11 cellular contexts compared by ENCODE assay signal in the genomic region with DNA sequence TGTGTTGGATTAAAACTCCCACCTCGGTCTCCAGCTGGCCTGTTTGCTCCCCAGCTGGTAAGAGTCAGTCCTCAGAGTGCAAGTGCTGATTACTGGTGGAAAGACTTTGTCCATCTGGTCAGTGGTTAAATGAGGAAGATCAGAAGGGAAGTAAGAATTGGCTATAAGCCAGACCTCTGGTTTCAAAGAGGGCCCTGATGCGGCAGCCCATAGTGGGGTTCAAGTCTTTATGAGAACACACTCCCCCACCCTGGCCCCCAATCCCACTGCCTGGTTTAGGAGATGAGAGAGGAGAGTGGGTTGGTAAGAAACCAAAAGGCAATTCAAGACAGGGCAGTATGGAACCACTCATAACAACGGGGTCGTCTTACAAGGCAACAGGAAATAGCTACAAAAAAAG.
DNase-seq lines count a peak whose midpoint lies in the region; ATAC-seq, FAIRE-seq and TF ChIP-seq lines count a peak whose summit lies in the region.
"Had no signal": no experiment of that assay in that cellular context is flagged by ENCODE, and none has a peak within 500 bp of the region (broad histone marks: within the 10 kb centered on the region; RNA-seq: fewer than 3 reads in every experiment).

No MANE protein-coding gene starts in this region.

- no peak for TF ChIP-seq POLR2A in Peyer's patch (IDR thresholded peaks at IDR 0.05)

- POLR2A ChIA-PET in activated CD4-positive, alpha-beta T cell treated with anti-CD3 and anti-CD28 coated beads for 36 hours (lab: Charles Lee) = no interaction called here

- peaks cover 28% of the 10 kb centered on the region for H3K4me1 Mint-ChIP-seq in nephron
- H3K4me1 Mint-ChIP-seq in activated CD4-positive, alpha-beta T cell treated with anti-CD3 and anti-CD28 coated beads for 36 hours = peaks cover 14% of the 10 kb centered on the region

- no peaks in the 10 kb centered on the region for H3K9me3 ChIP-seq in Peyer's patch

- peak; percentile 60 for ATAC-seq in HG02798 (IDR thresholded peaks at IDR 0.05; ENCODE audit: poor library complexity, unreplicated experiment)
- ATAC-seq in activated CD4-positive, alpha-beta T cell treated with anti-CD3 and anti-CD28 coated beads for 36 hours = no peak
- ATAC-seq in HG02840 (IDR thresholded peaks at IDR 0.05; ENCODE audit: low FRiP score, unreplicated experiment) = no peak

- TF ChIP-seq CTCF in nephron (IDR thresholded peaks at IDR 0.05; ENCODE audit: unreplicated experiment in 3 of 3) = no peak
- TF ChIP-seq CTCF in Peyer's patch (IDR thresholded peaks at IDR 0.05) = no peak

- no peak overlapping the region for H3K4me3 Mint-ChIP-seq in nephron
- H3K4me3 Mint-ChIP-seq in activated CD4-positive, alpha-beta T cell treated with anti-CD3 and anti-CD28 coated beads for 36 hours = no peak overlapping the region

- CTCF ChIA-PET in activated CD4-positive, alpha-beta T cell treated with anti-CD3 and anti-CD28 coated beads for 36 hours (lab: Charles Lee) = interaction anchor here (0.7 to 4.2 kb wide), 5 partner anchors 12 to 635 kb away, joined by 3 to 19 read pairs (median 3); no protein-coding TSS in a partner anchor

- H3K27me3 Mint-ChIP-seq in nephron (ENCODE audit: low read depth) = peaks cover 4% of the 10 kb centered on the region
- no peaks in the 10 kb centered on the region for H3K27me3 Mint-ChIP-seq in activated CD4-positive, alpha-beta T cell treated with anti-CD3 and anti-CD28 coated beads for 36 hours

- H3K4me3 ChIP-seq in Peyer's patch = no peak overlapping the region

- H3K27me3 ChIP-seq in Peyer's patch = no peaks in the 10 kb centered on the region

- DNase-seq in GM18507 (ENCODE audit: extremely low spot score, insufficient read length, low read depth) (peak; percentile 9), SKM-1 (lab: John Stamatoyannopoulos, UW; ENCODE audit: unreplicated experiment) (peak; percentile 77), NCI-H146 (lab: John Stamatoyannopoulos, UW) (no peak), Peyer's patch (no peak)
- no peak for DNase-seq in activated CD4-positive, alpha-beta T cell treated with anti-CD3 and anti-CD28 coated beads for 36 hours
- DNase-seq: activated CD4-positive, alpha-beta T cell treated with anti-CD3 and anti-CD28 coated beads, Interleukin-2, amount 50 U/mL, for 1 hour; posterior cingulate gyrus had no signal

- FAIRE-seq in GM18507 (lab: Jason Lieb, UNC) = peak; percentile 78

- no peaks in the 10 kb centered on the region for H3K9me3 Mint-ChIP-seq in nephron
- no peaks in the 10 kb centered on the region for H3K9me3 Mint-ChIP-seq in activated CD4-positive, alpha-beta T cell treated with anti-CD3 and anti-CD28 coated beads for 36 hours (ENCODE audit: low read depth)

- no peaks in the 10 kb centered on the region for H3K36me3 ChIP-seq in Peyer's patch

- no peaks in the 10 kb centered on the region for H3K36me3 Mint-ChIP-seq in nephron (ENCODE audit: low read depth)
- H3K36me3 Mint-ChIP-seq in activated CD4-positive, alpha-beta T cell treated with anti-CD3 and anti-CD28 coated beads for 36 hours (ENCODE audit: low read depth) = no peaks in the 10 kb centered on the region

- H3K27ac Mint-ChIP-seq in nephron = peak overlapping the region; percentile 16 to 65 (median 47)
- no peak overlapping the region for H3K27ac Mint-ChIP-seq in activated CD4-positive, alpha-beta T cell treated with anti-CD3 and anti-CD28 coated beads for 36 hours

- intact Hi-C loops in activated CD4-positive, alpha-beta T cell treated with anti-CD3 and anti-CD28 coated beads for 36 hours (cut with DNase I, micrococcal nuclease) = loop anchor here in 1 of 2 experiments (5.0 kb wide), 1 partner anchor 106 kb away; no protein-coding TSS in a partner anchor

- H3K27ac ChIP-seq in Peyer's patch = peak overlapping the region in 1 of 4 donors; percentile 14
- H3K27ac ChIP-seq: epithelial cell of prostate had no signal

- H3K4me1 ChIP-seq in Peyer's patch = no peaks in the 10 kb centered on the region

Comparison
In these comparisons a context has a peak if more than half of its experiments do, and no peak if none do; other contexts are left out.
1. DNase-seq: peak in GM18507 (single experiment) and SKM-1 (single experiment); none in NCI-H146 (single experiment), activated CD4-positive, alpha-beta T cell treated with anti-CD3 and anti-CD28 coated beads for 36 hours (single experiment) and Peyer's patch (0 of 3).